Comparison of ENCODE assay signal across 28 cellular contexts in genomic region chr5:144815131-144815530, GRCh38.
"Had no signal": no experiment of that assay in that cellular context is flagged by ENCODE, and none has a peak within 500 bp of the region (broad histone marks: within the 10 kb centered on the region; RNA-seq: fewer than 3 reads in every experiment).

No MANE protein-coding gene starts in this region.

- H3K4me1 Mint-ChIP-seq: immature natural killer cell; mesothelial cell of epicardium; naive thymus-derived CD4-positive, alpha-beta T cell; stimulated activated effector memory CD8-positive, alpha-beta T cell treated with anti-CD3 and anti-CD28 coated beads, Interleukin-12 subunit alpha, Interleukin-12 subunit beta, amount 100 ng/mL, for 72 hours; stimulated activated naive CD8-positive, alpha-beta T cell treated with anti-CD3 and anti-CD28 coated beads, Interleukin-15, amount 100 ng/mL, for 72 hours had no signal

- H3K4me3 Mint-ChIP-seq: immature natural killer cell; mesothelial cell of epicardium; naive thymus-derived CD4-positive, alpha-beta T cell; natural killer cell treated with Interleukin-12 subunit alpha and Interleukin-12 subunit beta and Interleukin-15 and Interleukin-18, amount 100 ng/mL, for 72 hours; stimulated activated effector memory CD8-positive, alpha-beta T cell treated with anti-CD3 and anti-CD28 coated beads, Interleukin-12 subunit alpha, Interleukin-12 subunit beta, amount 100 ng/mL, for 72 hours; stimulated activated naive CD8-positive, alpha-beta T cell treated with anti-CD3 and anti-CD28 coated beads, Interleukin-15, amount 100 ng/mL, for 72 hours had no signal

- H3K27ac Mint-ChIP-seq: immature natural killer cell; mesothelial cell of epicardium; naive thymus-derived CD4-positive, alpha-beta T cell; natural killer cell treated with Interleukin-12 subunit alpha and Interleukin-12 subunit beta and Interleukin-15 and Interleukin-18, amount 100 ng/mL, for 72 hours; stimulated activated effector memory CD8-positive, alpha-beta T cell treated with anti-CD3 and anti-CD28 coated beads, Interleukin-12 subunit alpha, Interleukin-12 subunit beta, amount 100 ng/mL, for 72 hours; stimulated activated naive CD8-positive, alpha-beta T cell treated with anti-CD3 and anti-CD28 coated beads, Interleukin-15, amount 100 ng/mL, for 72 hours had no signal

- DNase-seq: hypothalamus; immature natural killer cell; left colon; left lung; lower lobe of right lung; mammary epithelial cell; mesenchymal stem cell; mucosa of descending colon; naive thymus-derived CD4-positive, alpha-beta T cell; nucleus accumbens; pancreas; posterior cingulate gyrus; retina; right cardiac atrium; small intestine; spleen; stimulated activated CD4-positive, alpha-beta T cell treated with anti-CD3 and anti-CD28 coated beads, Interleukin-4, amount 100 ng/mL, for 24 hours; stimulated activated naive CD4-positive, alpha-beta T cell treated with Interleukin-2 at 50 U/mL for 16 hours; stimulated activated naive CD8-positive, alpha-beta T cell treated with anti-CD3 and anti-CD28 coated beads, Interleukin-15, amount 100 ng/mL, for 72 hours; substantia nigra; upper lobe of left lung had no signal

- H3K36me3 Mint-ChIP-seq: immature natural killer cell; mesothelial cell of epicardium; naive thymus-derived CD4-positive, alpha-beta T cell; natural killer cell treated with Interleukin-12 subunit alpha and Interleukin-12 subunit beta and Interleukin-15 and Interleukin-18, amount 100 ng/mL, for 72 hours; stimulated activated effector memory CD8-positive, alpha-beta T cell treated with anti-CD3 and anti-CD28 coated beads, Interleukin-12 subunit alpha, Interleukin-12 subunit beta, amount 100 ng/mL, for 72 hours had no signal

- H3K4me3 ChIP-seq: left lung, lower lobe of right lung, mucosa of descending colon, pancreas, prostate gland, spleen, tibial nerve, upper lobe of left lung, vagina had no signal

- H3K27me3 ChIP-seq: left lung, pancreas, spleen, tibial nerve, upper lobe of left lung, vagina had no signal

- H3K27me3 Mint-ChIP-seq: naive thymus-derived CD4-positive, alpha-beta T cell; natural killer cell treated with Interleukin-12 subunit alpha and Interleukin-12 subunit beta and Interleukin-15 and Interleukin-18, amount 100 ng/mL, for 72 hours; stimulated activated naive CD8-positive, alpha-beta T cell treated with anti-CD3 and anti-CD28 coated beads, Interleukin-15, amount 100 ng/mL, for 72 hours had no signal

- H3K36me3 ChIP-seq: left lung, lower lobe of right lung, pancreas, prostate gland, spleen, tibial nerve, upper lobe of left lung, vagina had no signal

- ATAC-seq: left colon; left lung; lower lobe of right lung; mucosa of descending colon; naive thymus-derived CD4-positive, alpha-beta T cell; natural killer cell treated with Interleukin-12 subunit alpha and Interleukin-12 subunit beta and Interleukin-15 and Interleukin-18, amount 100 ng/mL, for 72 hours; pancreas; right cardiac atrium; sciatic nerve; stimulated activated effector memory CD8-positive, alpha-beta T cell treated with anti-CD3 and anti-CD28 coated beads, Interleukin-12 subunit alpha, Interleukin-12 subunit beta, amount 100 ng/mL, for 72 hours; stimulated activated naive CD8-positive, alpha-beta T cell treated with anti-CD3 and anti-CD28 coated beads, Interleukin-15, amount 100 ng/mL, for 72 hours had no signal

- H3K9me3 ChIP-seq: lower lobe of right lung, mucosa of descending colon, pancreas, prostate gland, tibial nerve, upper lobe of left lung, vagina had no signal

- H3K4me1 ChIP-seq: left lung, lower lobe of right lung, pancreas, prostate gland, spleen, tibial nerve, upper lobe of left lung, vagina had no signal

- H3K27ac ChIP-seq: left lung, lower lobe of right lung, pancreas, prostate gland, spleen, tibial nerve, upper lobe of left lung, vagina had no signal
